8 cellular contexts compared by ENCODE assay signal in the genomic region with DNA sequence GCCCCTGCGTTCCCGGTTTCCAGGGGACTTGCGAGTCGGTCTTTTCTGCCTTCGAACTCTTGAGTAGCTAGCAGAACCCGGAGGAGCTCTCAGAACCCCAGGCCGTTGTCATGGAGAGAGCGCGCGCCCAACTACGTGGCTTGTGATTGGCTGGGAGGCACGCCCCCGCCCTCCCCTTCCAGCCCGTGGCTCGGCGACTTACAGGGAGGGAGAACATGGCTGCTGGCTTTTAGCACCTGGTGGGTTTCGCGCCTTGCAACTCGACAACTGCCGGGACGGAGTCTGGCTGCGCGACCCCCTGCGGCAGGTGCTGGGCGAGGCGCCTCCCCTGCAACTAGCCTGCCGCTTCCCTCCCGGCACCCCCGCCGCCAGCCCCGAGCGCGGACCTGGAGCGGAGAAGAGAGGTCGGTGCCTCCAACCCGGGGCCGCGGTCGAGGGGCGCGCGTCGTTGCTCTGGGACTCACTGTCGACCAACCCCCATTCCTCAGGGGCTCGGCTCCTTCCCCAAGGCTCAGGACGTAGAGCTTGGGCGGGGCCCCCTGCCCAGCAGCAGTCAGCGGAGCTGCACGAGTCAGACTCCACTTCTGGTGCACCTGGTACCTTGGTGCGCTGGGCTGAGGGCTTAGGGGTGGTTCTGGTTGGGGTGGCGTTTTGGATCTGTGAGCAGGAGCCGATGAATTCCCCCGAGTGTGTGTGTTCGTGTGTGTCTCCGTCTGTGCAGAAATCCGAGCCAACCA. TPM values are rescaled to one million over a fixed set of nuclear protein-coding genes. Genes with fewer than 3 reads are reported as not detected.
DNase-seq lines count a peak whose midpoint lies in the region; ATAC-seq and TF ChIP-seq lines count a peak whose summit lies in the region.

No MANE protein-coding gene starts in this region.

- peak; percentile 85 for ATAC-seq in HG03439 (IDR thresholded peaks at IDR 0.05; ENCODE audit: unreplicated experiment)
- peak; percentile 89 for ATAC-seq in activated CD8-positive, alpha-beta T cell treated with anti-CD3 and anti-CD28 coated beads, Interleukin-2, amount 10 ng/mL, durations not matched to agents 7 days and 5 days

- no peak overlapping the region for H3K27ac ChIP-seq in ectodermal cell (ENCODE audit: insufficient read depth, low read depth, low read length, poor library complexity, severe bottlenecking)

- H3K36me3 ChIP-seq in ectodermal cell (ENCODE audit: control insufficient read depth, insufficient read depth, low read length) = peaks cover 8% of the 10 kb centered on the region

- peak overlapping the region; percentile 64 for H3K4me3 ChIP-seq in ectodermal cell (ENCODE audit: insufficient read depth, low read depth, low read length)

- H3K9me3 Mint-ChIP-seq in activated CD8-positive, alpha-beta T cell treated with anti-CD3 and anti-CD28 coated beads, Interleukin-2, amount 10 ng/mL, durations not matched to agents 7 days and 5 days (ENCODE audit: insufficient read depth) = peaks cover 8% of the 10 kb centered on the region

- DNase-seq in ACHN (peak; percentile 86), NCI-H69 (lab: John Stamatoyannopoulos, UW) (peak; percentile 91), medulla oblongata (ENCODE audit: extremely low spot score) (peak; percentile 87)
- peak; percentile 91 for DNase-seq in activated CD8-positive, alpha-beta T cell treated with anti-CD3 and anti-CD28 coated beads, Interleukin-2, amount 10 ng/mL, durations not matched to agents 7 days and 5 days
- peak; percentile 86 to 89 (median 86) for DNase-seq in stimulated activated CD4-positive, alpha-beta T cell treated with anti-CD3 and anti-CD28 coated beads, TNF-alpha, amount 100 ng/mL, for 4 hours (ENCODE audit: low read depth in 3 of 3)

- H3K4me1 ChIP-seq in ectodermal cell (ENCODE audit: control insufficient read depth, insufficient read depth, low read length) = no peaks in the 10 kb centered on the region

- peaks cover 11% of the 10 kb centered on the region for H3K27me3 ChIP-seq in ectodermal cell (ENCODE audit: control insufficient read depth, insufficient read depth, low read length, poor library complexity, severe bottlenecking)

- CTCF ChIA-PET in activated CD8-positive, alpha-beta T cell treated with anti-CD3 and anti-CD28 coated beads, Interleukin-2, amount 10 ng/mL, durations not matched to agents 7 days and 5 days (lab: Charles Lee) = interaction anchor here (0.8 to 4.6 kb wide), 8 partner anchors 9 to 594 kb away, joined by 3 to 90 read pairs (median 5); a partner anchor contains a TSS

- H3K4me3 Mint-ChIP-seq in activated CD8-positive, alpha-beta T cell treated with anti-CD3 and anti-CD28 coated beads, Interleukin-2, amount 10 ng/mL, durations not matched to agents 7 days and 5 days = peak overlapping the region; percentile 82

- 4 to 5% methylated on average over 56 of the region's 56 CpGs for WGBS in ectodermal cell, 2 experiments

- H3K4me1 Mint-ChIP-seq in activated CD8-positive, alpha-beta T cell treated with anti-CD3 and anti-CD28 coated beads, Interleukin-2, amount 10 ng/mL, durations not matched to agents 7 days and 5 days (ENCODE audit: low read depth) = peaks cover 21% of the 10 kb centered on the region

- POLR2A ChIA-PET in activated CD8-positive, alpha-beta T cell treated with anti-CD3 and anti-CD28 coated beads, Interleukin-2, amount 10 ng/mL, durations not matched to agents 7 days and 5 days (lab: Charles Lee) = interaction anchor here (2.2 kb wide), 1 partner anchor 10 kb away, joined by 14 read pairs; a partner anchor contains a TSS

- in situ Hi-C loops in ACHN (cut with HindIII; ENCODE audit: low pct_ligation_motif_present, low pct_unique_long_range_greater_than_20kb, low sequenced_read_pairs) (no loop called here), GM18951 (cut with MboI; ENCODE audit: low sequenced_read_pairs, unreplicated experiment) (loop anchor here (25.0 kb wide), 1 partner anchor 282 kb away; no protein-coding TSS in a partner anchor)

- peak overlapping the region; percentile 78 for H3K27ac Mint-ChIP-seq in activated CD8-positive, alpha-beta T cell treated with anti-CD3 and anti-CD28 coated beads, Interleukin-2, amount 10 ng/mL, durations not matched to agents 7 days and 5 days

- H3K36me3 Mint-ChIP-seq in activated CD8-positive, alpha-beta T cell treated with anti-CD3 and anti-CD28 coated beads, Interleukin-2, amount 10 ng/mL, durations not matched to agents 7 days and 5 days (ENCODE audit: low read depth) = peaks cover 19% of the 10 kb centered on the region

- H3K9me3 ChIP-seq in ectodermal cell (ENCODE audit: control insufficient read depth, low read length) = no peaks in the 10 kb centered on the region

- no peaks in the 10 kb centered on the region for H3K27me3 Mint-ChIP-seq in activated CD8-positive, alpha-beta T cell treated with anti-CD3 and anti-CD28 coated beads, Interleukin-2, amount 10 ng/mL, durations not matched to agents 7 days and 5 days (ENCODE audit: low read depth)

- TF ChIP-seq POLR2A in GM18951 (IDR thresholded peaks at IDR 0.05; ENCODE audit: extremely low read depth, insufficient read depth, insufficient read length) = peak; percentile 47

RNA-seq across cellular contexts. Expression of a gene that starts 9.0 kb away (rescaled TPM):
- total RNA-seq in activated CD8-positive, alpha-beta T cell treated with anti-CD3 and anti-CD28 coated beads, Interleukin-2, amount 10 ng/mL, durations not matched to agents 7 days and 5 days = 10 to 100 TPM; 32.1 to 33.6 TPM
- 67.7 TPM for polyA plus RNA-seq in ectodermal cell (2013, experiment 1 of 4)
- polyA plus RNA-seq in ectodermal cell (2013, experiment 2 of 4) = 58.8 TPM
- 61.4 TPM for polyA plus RNA-seq in ectodermal cell (2013, experiment 3 of 4)
- 62.3 TPM for polyA plus RNA-seq in ectodermal cell (2013, experiment 4 of 4)
